ENCODE assay signal across 8 cellular contexts in the genomic region with DNA sequence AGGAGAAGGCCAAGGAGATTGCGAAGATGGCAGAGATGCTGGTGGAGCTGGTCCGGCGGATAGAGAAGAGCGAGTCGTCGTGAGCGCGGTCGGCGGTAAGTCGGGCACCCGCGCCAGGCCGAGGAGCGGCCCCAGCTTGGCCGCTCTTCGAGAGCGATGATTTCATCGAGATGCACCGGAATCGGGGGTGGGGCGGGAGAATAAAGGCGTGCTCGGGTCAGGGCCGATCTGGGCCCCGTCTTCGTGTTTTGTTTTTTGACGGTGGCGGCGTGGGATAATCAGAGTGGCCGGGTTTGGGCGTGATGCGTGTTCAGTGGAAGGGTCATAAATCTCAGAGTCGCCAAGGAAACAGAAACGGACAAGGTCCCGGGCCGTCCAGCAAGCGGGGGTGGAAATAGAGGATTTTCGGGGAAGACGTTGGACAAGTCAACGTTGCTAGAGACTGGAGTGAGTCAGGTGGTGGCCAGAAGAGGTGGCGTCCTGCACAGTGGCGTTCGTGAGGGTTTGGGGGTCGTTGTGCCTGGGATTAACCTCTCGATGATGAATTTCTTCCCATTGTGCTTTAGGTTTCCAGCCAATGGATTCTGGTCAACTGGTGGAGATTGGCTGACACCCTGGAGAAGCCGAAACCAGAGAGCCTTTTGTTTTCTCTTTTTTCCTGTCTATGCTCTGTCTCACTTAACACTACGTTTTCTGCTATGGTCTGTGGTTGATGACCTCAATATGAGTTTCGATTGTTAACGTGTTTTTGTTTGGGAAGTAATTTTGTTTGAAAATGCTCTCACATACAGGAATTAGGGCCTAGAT. TPM values are rescaled to one million over a fixed set of nuclear protein-coding genes. Genes with fewer than 3 reads are reported as not detected.
DNase-seq lines count a peak whose midpoint lies in the region; ATAC-seq lines count a peak whose summit lies in the region.

No MANE protein-coding gene starts in this region.

- peak; percentile 62 for DNase-seq in activated CD4-positive, alpha-beta T cell treated with anti-CD3 and anti-CD28 coated beads for 48 hours
- peak; percentile 31 to 45 (median 41) for DNase-seq in effector memory CD4-positive, alpha-beta T cell
- DNase-seq in mesenteric fat pad (ENCODE audit: low spot score) (peak; percentile 90), NCI-H2196 (lab: John Stamatoyannopoulos, UW; ENCODE audit: unreplicated experiment) (no peak)
- peak; percentile 52 for DNase-seq in stimulated activated naive CD8-positive, alpha-beta T cell treated with anti-CD3 and anti-CD28 coated beads, Interleukin-15, Interleukin-2, amounts not matched to agents 100 U/mL and 50 U/mL, for 24 hours

- peak overlapping the region; percentile 94 for H3K4me2 ChIP-seq in BLaER1

- H3K4me3 ChIP-seq in BLaER1: peak overlapping the region; percentile 98
- H3K4me3 ChIP-seq in effector memory CD4-positive, alpha-beta T cell (ENCODE audit: insufficient read depth, low read depth, low read length, poor library complexity, severe bottlenecking): peak overlapping the region; percentile 93

- H3K9me3 ChIP-seq in BLaER1: no peaks in the 10 kb centered on the region
- H3K9me3 ChIP-seq in effector memory CD4-positive, alpha-beta T cell (ENCODE audit: control insufficient read depth, low read length): no peaks in the 10 kb centered on the region

- H4K20me1 ChIP-seq in BLaER1: peaks cover 29% of the 10 kb centered on the region

- H3K27me3 ChIP-seq in BLaER1: no peaks in the 10 kb centered on the region
- no peaks in the 10 kb centered on the region for H3K27me3 ChIP-seq in effector memory CD4-positive, alpha-beta T cell (replicated peaks; ENCODE audit: control insufficient read depth, insufficient read depth, low read length, poor library complexity, severe bottlenecking)

- H3K9ac ChIP-seq in BLaER1: peak overlapping the region; percentile 96

- H3K36me3 ChIP-seq in BLaER1: peaks cover 27% of the 10 kb centered on the region
- peaks cover 17% of the 10 kb centered on the region for H3K36me3 ChIP-seq in effector memory CD4-positive, alpha-beta T cell (ENCODE audit: control insufficient read depth, insufficient read depth, low read length)

- peak; percentile 18 for ATAC-seq in GM19455 (IDR thresholded peaks at IDR 0.05; ENCODE audit: unreplicated experiment)
- peak; percentile 3 for ATAC-seq in HG03565 (IDR thresholded peaks at IDR 0.05; ENCODE audit: unreplicated experiment)
- peak; percentile 42 for ATAC-seq in stimulated activated naive CD8-positive, alpha-beta T cell treated with anti-CD3 and anti-CD28 coated beads, Interleukin-15, Interleukin-2, amounts not matched to agents 100 U/mL and 50 U/mL, for 24 hours

- H3K4me1 ChIP-seq in BLaER1: peaks cover 32% of the 10 kb centered on the region
- peaks cover 12% of the 10 kb centered on the region for H3K4me1 ChIP-seq in effector memory CD4-positive, alpha-beta T cell (ENCODE audit: control insufficient read depth, insufficient read depth, low read length, poor library complexity, severe bottlenecking)

- H3K27ac ChIP-seq in BLaER1: peak overlapping the region; percentile 94
- peak overlapping the region; percentile 96 for H3K27ac ChIP-seq in effector memory CD4-positive, alpha-beta T cell (ENCODE audit: insufficient read depth, low read length, poor library complexity, severe bottlenecking)

RNA-seq across cellular contexts. Expression of a gene that starts 0.9 kb away (rescaled TPM):
- total RNA-seq in mesenteric fat pad: 234 TPM

RNA-seq across cellular contexts. Expression of a gene that starts 52.3 kb away (rescaled TPM):
- total RNA-seq in mesenteric fat pad: 16.1 TPM
